Comparison of ENCODE assay signal across 24 cellular contexts in the genomic region with DNA sequence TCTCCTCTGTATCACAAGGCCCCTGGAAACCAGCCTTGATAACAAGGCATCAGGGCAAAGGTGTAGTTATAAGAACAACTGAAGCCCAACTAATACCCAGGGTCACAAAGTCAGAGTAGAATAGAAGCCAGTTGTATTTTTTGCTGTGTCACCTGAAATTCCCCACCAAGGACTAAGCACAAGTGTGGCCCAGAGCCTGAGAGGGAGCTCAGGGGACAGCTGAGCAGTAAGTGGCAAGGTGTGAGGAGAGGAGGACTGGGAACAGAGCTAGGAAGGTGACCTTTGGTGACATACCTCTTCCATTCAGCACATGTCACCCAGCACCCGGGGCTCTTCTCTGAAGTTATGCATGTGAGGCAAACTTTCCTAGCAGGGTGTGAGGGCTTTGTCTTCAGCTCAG.
"Had no signal": no experiment of that assay in that cellular context is flagged by ENCODE, and none has a peak within 500 bp of the region (broad histone marks: within the 10 kb centered on the region; RNA-seq: fewer than 3 reads in every experiment).

No MANE protein-coding gene starts in this region.

- H3K27ac ChIP-seq: KMS-11 had no signal

- H3K4me3 Mint-ChIP-seq: activated B cell treated with CpG ODN at 0.5 μM for 24 hours; activated CD4-positive, alpha-beta memory T cell treated with anti-CD3 and anti-CD28 coated beads for 36 hours; activated CD4-positive, alpha-beta T cell treated with anti-CD3 and anti-CD28 coated beads, Interleukin-2, amount 10 ng/mL, durations not matched to agents 24 days and 14 days; activated naive CD4-positive, alpha-beta T cell treated with anti-CD3 and anti-CD28 coated beads, Interleukin-2, amount 10 ng/mL, durations not matched to agents 7 days and 5 days; activated naive CD8-positive, alpha-beta T cell treated with anti-CD3 and anti-CD28 coated beads for 36 hours; activated T-cell treated with anti-CD3 and anti-CD28 coated beads, Interleukin-2, amount 50 U/mL, for 4 hours; T-helper 1 cell treated with Interleukin-12 subunit alpha and Interleukin-12 subunit beta and Interleukin-4 antibody, amounts not matched to agents 30 μg/mL and 1 μg/mL, for 36 hours had no signal

- H3K27me3 ChIP-seq: MG63 had no signal

- H3K4me2 ChIP-seq: KMS-11 had no signal

- H3K27me3 Mint-ChIP-seq: activated B cell treated with CpG ODN at 0.5 μM for 24 hours; activated CD4-positive, alpha-beta T cell treated with anti-CD3 and anti-CD28 coated beads, Interleukin-2, amount 10 ng/mL, durations not matched to agents 24 days and 14 days had no signal

- ATAC-seq: activated T-cell treated with anti-CD3 and anti-CD28 coated beads, Interleukin-2, amount 50 U/mL, for 4 hours had no signal

- H3K9ac ChIP-seq: KMS-11 had no signal

- H3K4me3 ChIP-seq: MG63 had no signal

- H3K4me1 Mint-ChIP-seq: activated B cell treated with CpG ODN at 0.5 μM for 24 hours; activated CD4-positive, alpha-beta T cell treated with anti-CD3 and anti-CD28 coated beads, Interleukin-2, amount 10 ng/mL, durations not matched to agents 24 days and 14 days; activated naive CD4-positive, alpha-beta T cell treated with anti-CD3 and anti-CD28 coated beads, Interleukin-2, amount 10 ng/mL, durations not matched to agents 7 days and 5 days; activated naive CD8-positive, alpha-beta T cell treated with anti-CD3 and anti-CD28 coated beads for 36 hours had no signal

- H3K36me3 Mint-ChIP-seq: activated naive CD4-positive, alpha-beta T cell treated with anti-CD3 and anti-CD28 coated beads, Interleukin-2, amount 10 ng/mL, durations not matched to agents 7 days and 5 days had no signal

- H3K27ac Mint-ChIP-seq: activated B cell treated with CpG ODN at 0.5 μM for 24 hours; activated CD4-positive, alpha-beta memory T cell treated with anti-CD3 and anti-CD28 coated beads for 36 hours; activated CD4-positive, alpha-beta T cell treated with anti-CD3 and anti-CD28 coated beads, Interleukin-2, amount 10 ng/mL, durations not matched to agents 24 days and 14 days; activated naive CD4-positive, alpha-beta T cell treated with anti-CD3 and anti-CD28 coated beads, Interleukin-2, amount 10 ng/mL, durations not matched to agents 7 days and 5 days; activated naive CD8-positive, alpha-beta T cell treated with anti-CD3 and anti-CD28 coated beads for 36 hours; T-helper 1 cell treated with Interleukin-12 subunit alpha and Interleukin-12 subunit beta and Interleukin-4 antibody, amounts not matched to agents 30 μg/mL and 1 μg/mL, for 36 hours had no signal

- DNase-seq: activated B cell treated with CpG ODN at 0.5 μM for 24 hours; activated CD4-positive, alpha-beta memory T cell treated with anti-CD3 and anti-CD28 coated beads for 36 hours; activated CD4-positive, alpha-beta T cell treated with anti-CD3 and anti-CD28 coated beads for 1 hour; activated CD4-positive, alpha-beta T cell treated with anti-CD3 and anti-CD28 coated beads, Interleukin-2, amount 10 ng/mL, durations not matched to agents 24 days and 14 days; activated CD8-positive, alpha-beta memory T cell treated with anti-CD3 and anti-CD28 coated beads for 24 hours; activated gamma-delta T cell treated with Interleukin-2 at 50 U/mL for 16 hours; activated naive CD4-positive, alpha-beta T cell treated with anti-CD3 and anti-CD28 coated beads, Interleukin-2, amount 10 ng/mL, durations not matched to agents 7 days and 5 days; activated naive CD8-positive, alpha-beta T cell treated with anti-CD3 and anti-CD28 coated beads for 36 hours; activated T-cell treated with anti-CD3 and anti-CD28 coated beads, Interleukin-2, amount 50 U/mL, for 4 hours; cerebellar nuclear complex; MG63; MV-4-11; NCI-H1092 treated with DMSO at 0.1 percent for 48 hours; NCI-H1417 treated with DMSO at 0.1 percent for 48 hours; NCI-H1694; NCI-H2029; NCI-H2107; NCI-H2171 treated with DMSO at 0.1 percent for 48 hours; NCI-H226; NCI-H526 treated with DMSO at 0.1 percent for 48 hours; NCI-H82; SHP77 treated with DMSO at 0.1 percent for 48 hours had no signal

- H3K9me3 Mint-ChIP-seq: activated CD4-positive, alpha-beta T cell treated with anti-CD3 and anti-CD28 coated beads, Interleukin-2, amount 10 ng/mL, durations not matched to agents 24 days and 14 days had no signal
